In the genomic region with DNA sequence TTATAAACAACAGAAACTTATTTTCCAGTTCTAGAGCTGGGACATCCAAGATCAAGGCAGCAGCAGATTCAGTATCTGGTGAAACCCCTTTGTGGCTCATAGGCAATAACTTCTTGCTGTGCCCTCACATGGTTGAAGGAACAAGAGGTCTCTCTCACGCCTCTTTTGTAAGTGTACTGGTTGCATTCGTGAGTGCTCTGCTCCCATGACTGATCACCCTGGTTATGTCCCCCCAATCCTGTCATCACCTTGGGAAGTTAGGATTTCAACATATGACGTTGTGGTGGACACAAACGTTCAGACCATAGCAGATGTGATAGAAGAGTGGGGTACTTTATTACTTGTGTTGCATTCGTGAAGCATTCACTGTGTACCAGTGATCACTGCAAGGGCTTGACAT, we compare ENCODE assay signal across 19 cellular contexts.
"Had no signal": no experiment of that assay in that cellular context is flagged by ENCODE, and none has a peak within 500 bp of the region (broad histone marks: within the 10 kb centered on the region; RNA-seq: fewer than 3 reads in every experiment).

No MANE protein-coding gene starts in this region.

- H3K4me1 Mint-ChIP-seq: naive B cell; stimulated activated effector memory CD8-positive, alpha-beta T cell treated with anti-CD3 and anti-CD28 coated beads, Interleukin-12 subunit alpha, Interleukin-12 subunit beta, amount 100 ng/mL, for 72 hours had no signal

- ATAC-seq: body of pancreas; foreskin keratinocyte; left lung; right lobe of liver; stimulated activated effector memory CD8-positive, alpha-beta T cell treated with anti-CD3 and anti-CD28 coated beads, Interleukin-12 subunit alpha, Interleukin-12 subunit beta, amount 100 ng/mL, for 72 hours; upper lobe of right lung had no signal

- H3K4me1 ChIP-seq: body of pancreas, foreskin keratinocyte, left lung, pancreas, right lobe of liver, upper lobe of right lung had no signal

- H3K4me3 ChIP-seq: body of pancreas, dorsolateral prefrontal cortex, left lung, pancreas, right lobe of liver, thoracic aorta, upper lobe of right lung had no signal

- H3K27ac ChIP-seq: body of pancreas, dorsolateral prefrontal cortex, foreskin keratinocyte, left lung, pancreas, right lobe of liver, thoracic aorta, upper lobe of right lung, VCaP had no signal

- H3K27ac Mint-ChIP-seq: activated CD4-positive, alpha-beta memory T cell treated with anti-CD3 and anti-CD28 coated beads for 36 hours; activated naive CD8-positive, alpha-beta T cell treated with anti-CD3 and anti-CD28 coated beads for 36 hours; naive B cell; stimulated activated effector memory CD8-positive, alpha-beta T cell treated with anti-CD3 and anti-CD28 coated beads, Interleukin-12 subunit alpha, Interleukin-12 subunit beta, amount 100 ng/mL, for 72 hours had no signal

- H3K9me3 ChIP-seq: body of pancreas, pancreas, right lobe of liver, thoracic aorta, upper lobe of right lung had no signal

- H3K27me3 Mint-ChIP-seq: activated naive CD8-positive, alpha-beta T cell treated with anti-CD3 and anti-CD28 coated beads for 36 hours; naive B cell had no signal

- H3K4me3 Mint-ChIP-seq: activated CD4-positive, alpha-beta memory T cell treated with anti-CD3 and anti-CD28 coated beads for 36 hours; activated naive CD8-positive, alpha-beta T cell treated with anti-CD3 and anti-CD28 coated beads for 36 hours; naive B cell; stimulated activated effector memory CD8-positive, alpha-beta T cell treated with anti-CD3 and anti-CD28 coated beads, Interleukin-12 subunit alpha, Interleukin-12 subunit beta, amount 100 ng/mL, for 72 hours had no signal

- DNase-seq: activated CD4-positive, alpha-beta memory T cell treated with anti-CD3 and anti-CD28 coated beads for 36 hours; activated naive CD4-positive, alpha-beta T cell; activated naive CD8-positive, alpha-beta T cell treated with anti-CD3 and anti-CD28 coated beads for 36 hours; activated T-cell treated with anti-CD3 and anti-CD28 coated beads for 4 hours; amygdala; dorsolateral prefrontal cortex; foreskin keratinocyte; kidney; left lung; naive B cell; pancreas; right lobe of liver; stimulated activated CD4-positive, alpha-beta T cell treated with anti-CD3 and anti-CD28 coated beads, Interleukin-4, amount 100 ng/mL, for 24 hours; T-helper 2 cell; upper lobe of right lung had no signal

- H3K27me3 ChIP-seq: body of pancreas, dorsolateral prefrontal cortex, foreskin keratinocyte, left lung, pancreas, right lobe of liver, upper lobe of right lung had no signal

- H3K36me3 ChIP-seq: left lung, pancreas, right lobe of liver, thoracic aorta, upper lobe of right lung had no signal

- H3K9me3 Mint-ChIP-seq: activated CD4-positive, alpha-beta memory T cell treated with anti-CD3 and anti-CD28 coated beads for 36 hours; activated naive CD8-positive, alpha-beta T cell treated with anti-CD3 and anti-CD28 coated beads for 36 hours; stimulated activated effector memory CD8-positive, alpha-beta T cell treated with anti-CD3 and anti-CD28 coated beads, Interleukin-12 subunit alpha, Interleukin-12 subunit beta, amount 100 ng/mL, for 72 hours had no signal

- H3K36me3 Mint-ChIP-seq: activated CD4-positive, alpha-beta memory T cell treated with anti-CD3 and anti-CD28 coated beads for 36 hours; activated naive CD8-positive, alpha-beta T cell treated with anti-CD3 and anti-CD28 coated beads for 36 hours; naive B cell; stimulated activated effector memory CD8-positive, alpha-beta T cell treated with anti-CD3 and anti-CD28 coated beads, Interleukin-12 subunit alpha, Interleukin-12 subunit beta, amount 100 ng/mL, for 72 hours had no signal
